In genomic region chr1:19028546-19029129, GRCh38 we compare ENCODE assay signal across 16 cellular contexts.
"Had no signal": no experiment of that assay in that cellular context is flagged by ENCODE, and none has a peak within 500 bp of the region (broad histone marks: within the 10 kb centered on the region; RNA-seq: fewer than 3 reads in every experiment).

No MANE protein-coding gene starts in this region.

- H3K9me3 ChIP-seq: stomach, thoracic aorta had no signal

- H3K27me3 ChIP-seq: right atrium auricular region had no signal

- H3K36me3 Mint-ChIP-seq: memory B cell, natural killer cell had no signal

- H3K9me3 Mint-ChIP-seq: natural killer cell had no signal

- H3K4me3 ChIP-seq: esophagus muscularis mucosa, right atrium auricular region, stomach, thoracic aorta had no signal

- ATAC-seq: left ventricle myocardium superior, natural killer cell had no signal

- H3K4me3 Mint-ChIP-seq: activated CD4-positive, alpha-beta T cell treated with anti-CD3 and anti-CD28 coated beads, Interleukin-2, amount 10 ng/mL, durations not matched to agents 7 days and 5 days; memory B cell; natural killer cell had no signal

- DNase-seq: activated CD4-positive, alpha-beta T cell treated with anti-CD3 and anti-CD28 coated beads, Interleukin-2, amount 10 ng/mL, durations not matched to agents 7 days and 5 days; activated CD4-positive, CD25-positive, alpha-beta regulatory T cell; activated CD8-positive, alpha-beta memory T cell treated with anti-CD3 and anti-CD28 coated beads for 24 hours; activated naive CD4-positive, alpha-beta T cell treated with anti-CD3 and anti-CD28 coated beads, Interleukin-2, amount 50 U/mL, for 16 hours; hippocampal formation; left ventricle myocardium superior; natural killer cell; stomach had no signal

- H3K4me1 Mint-ChIP-seq: natural killer cell had no signal

- H3K4me1 ChIP-seq: right atrium auricular region, stomach had no signal

- H3K36me3 ChIP-seq: esophagus muscularis mucosa, right atrium auricular region, stomach, thoracic aorta had no signal

- H3K27ac Mint-ChIP-seq: activated CD4-positive, alpha-beta T cell treated with anti-CD3 and anti-CD28 coated beads, Interleukin-2, amount 10 ng/mL, durations not matched to agents 7 days and 5 days; memory B cell; natural killer cell; progenitor cell of endocrine pancreas had no signal

- FAIRE-seq: small intestine, TTC549, urothelium cell line had no signal

- H3K27ac ChIP-seq: esophagus muscularis mucosa, right atrium auricular region, stomach, thoracic aorta had no signal
